ENCODE assay signal across 8 cellular contexts in genomic region chr7:104923010-104923421, GRCh38.
DNase-seq lines count a peak whose midpoint lies in the region; ATAC-seq, FAIRE-seq and TF ChIP-seq lines count a peak whose summit lies in the region.

No MANE protein-coding gene starts in this region.

- H3K9ac ChIP-seq in astrocyte (ENCODE audit: low read length) = peak overlapping the region; percentile 23

- H3K4me3 Mint-ChIP-seq in astrocyte (ENCODE audit: unreplicated experiment) = no peak overlapping the region

- TF ChIP-seq CTCF in astrocyte (IDR thresholded peaks at IDR 0.05; ENCODE audit: insufficient read depth, low read depth, low read length) (peak; percentile 78), spleen (IDR thresholded peaks at IDR 0.05 in 8 of 11, conservative IDR thresholded peaks at IDR 0.05 in 3 of 11) (peak; percentile 38 to 80 (median 73))

- no peaks in the 10 kb centered on the region for H3K79me2 ChIP-seq in astrocyte (ENCODE audit: insufficient read depth, low read length)

- H3K27ac Mint-ChIP-seq in astrocyte (ENCODE audit: unreplicated experiment) = peak overlapping the region; percentile 4

- peak overlapping the region; percentile 55 for H2AFZ ChIP-seq in astrocyte (ENCODE audit: low read depth, low read length)

- 23 to 35% (median 31%) methylated on average over 4 of the region's 4 CpGs for WGBS in spleen, 5 donors

- no peaks in the 10 kb centered on the region for H3K36me3 ChIP-seq in astrocyte (ENCODE audit: insufficient read depth, low read length)
- H3K36me3 ChIP-seq in spleen = no peaks in the 10 kb centered on the region

- H3K27me3 Mint-ChIP-seq in astrocyte (ENCODE audit: low read depth, unreplicated experiment) = peaks cover 3% of the 10 kb centered on the region

- DNase-seq in Right ventricle myocardium inferior (ENCODE audit: missing footprints) (no peak), cardiac septum (ENCODE audit: low spot score) (no peak), NCI-H146 (lab: John Stamatoyannopoulos, UW) (peak; percentile 80), T-helper 2 cell (peak in 4 of 5 experiments; percentile 48 to 87 (median 54)), astrocyte (ENCODE audit: low read depth) (peak; percentile 73), hypothalamus (lab: John Stamatoyannopoulos, UW) (peak in 33 of 51 donors; percentile 5 to 72 (median 30)), spleen (peak; percentile 85)

- intact Hi-C loops in Right ventricle myocardium inferior (cut with DNase I) (loop anchor here (5.0 kb wide), 2 partner anchors 54 to 569 kb away; no protein-coding TSS in a partner anchor), cardiac septum (cut with DNase I) (loop anchor here (2.0 kb wide), 1 partner anchor 60 kb away; no protein-coding TSS in a partner anchor), spleen (cut with DNase I; ENCODE audit: low total_unique reads) (no loop called here)

- H3K9me3 ChIP-seq in astrocyte (ENCODE audit: insufficient read depth, low read depth, low read length) = no peaks in the 10 kb centered on the region
- H3K9me3 ChIP-seq in spleen = no peaks in the 10 kb centered on the region

- TF ChIP-seq POLR2A in spleen (IDR thresholded peaks at IDR 0.05) = no peak

- peak overlapping the region; percentile 23 for H3K4me2 ChIP-seq in astrocyte (ENCODE audit: low read length)

- peaks cover 6% of the 10 kb centered on the region for H3K4me1 ChIP-seq in astrocyte (ENCODE audit: insufficient read depth, low read length)
- peaks cover 0 to 24% (median 13%) of the 10 kb centered on the region in 6 donors for H3K4me1 ChIP-seq in spleen

- H4K20me1 ChIP-seq in astrocyte (ENCODE audit: insufficient read depth, low read length) = no peaks in the 10 kb centered on the region

- no peaks in the 10 kb centered on the region for H3K36me3 Mint-ChIP-seq in astrocyte (ENCODE audit: low read depth, unreplicated experiment)

- H3K9me3 Mint-ChIP-seq in astrocyte (ENCODE audit: unreplicated experiment) = no peaks in the 10 kb centered on the region

- FAIRE-seq in astrocyte (lab: Jason Lieb, UNC) = peak; percentile 52

- H3K27ac ChIP-seq in astrocyte (ENCODE audit: low read depth, low read length) (no peak overlapping the region), spleen (peak overlapping the region in 7 of 8 donors; percentile 56 to 80 (median 65))

- ATAC-seq in Right ventricle myocardium inferior (peak; percentile 92), HG02852 (IDR thresholded peaks at IDR 0.05; ENCODE audit: unreplicated experiment) (peak; percentile 98)

- H3K4me1 Mint-ChIP-seq in astrocyte (ENCODE audit: low read depth, unreplicated experiment) = peaks cover 5% of the 10 kb centered on the region

- no peak overlapping the region for H3K4me3 ChIP-seq in astrocyte (ENCODE audit: insufficient read depth, low read depth, low read length)
- no peak overlapping the region for H3K4me3 ChIP-seq in spleen

- H3K27me3 ChIP-seq in astrocyte (ENCODE audit: insufficient read depth, low read length) (peaks cover 2% of the 10 kb centered on the region), spleen (replicated peaks in 1 of 7) (no peaks in the 10 kb centered on the region)

Comparison
In these comparisons a context has a peak if more than half of its experiments do, and no peak if none do; other contexts are left out.
1. DNase-seq: peak in NCI-H146 (single experiment), T-helper 2 cell (4 of 5), astrocyte (single experiment), hypothalamus (33 of 51) and spleen (single experiment); none in Right ventricle myocardium inferior (single experiment) and cardiac septum (single experiment).